8 cellular contexts compared by ENCODE assay signal in the genomic region with DNA sequence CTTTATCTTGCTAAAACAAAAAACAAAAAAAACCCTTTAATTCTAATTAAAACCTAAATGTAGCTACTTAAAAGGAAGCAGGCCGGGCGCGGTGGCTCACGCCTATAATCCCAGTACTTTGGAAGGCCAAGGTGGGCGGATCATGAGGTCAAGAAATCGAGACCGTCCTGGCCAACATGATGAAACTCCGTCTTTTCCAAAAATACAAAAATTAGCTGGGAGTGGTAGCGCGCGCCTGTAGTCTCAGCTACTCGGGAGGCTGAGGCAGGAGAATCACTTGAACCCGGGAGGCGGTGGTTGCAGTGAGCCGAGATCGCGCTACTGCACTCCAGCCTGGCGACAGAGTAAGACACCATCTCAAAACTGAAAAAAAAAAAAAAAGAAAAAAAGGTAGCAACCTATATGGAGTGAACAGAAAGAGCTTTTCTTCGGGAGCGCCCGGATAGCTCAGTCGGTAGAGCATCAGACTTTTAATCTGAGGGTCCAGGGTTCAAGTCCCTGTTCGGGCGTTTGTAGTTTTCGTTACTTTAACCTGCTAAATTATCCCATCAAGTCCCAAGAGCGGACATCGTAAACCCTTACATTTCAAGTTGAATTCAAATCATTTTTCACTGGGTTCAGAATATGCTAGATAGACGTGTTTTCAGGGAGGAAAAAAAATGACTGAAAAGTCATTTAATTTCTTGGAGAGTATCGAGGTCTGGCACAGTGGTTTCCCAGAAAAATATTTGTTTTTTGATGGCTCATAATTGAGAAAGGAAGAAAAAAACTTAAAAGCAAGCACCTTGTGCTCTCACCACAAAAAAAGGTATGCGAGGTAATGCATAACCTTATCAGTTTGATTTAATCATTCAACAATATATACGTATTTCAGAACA. TPM values are rescaled to one million over a fixed set of nuclear protein-coding genes. Genes with fewer than 3 reads are reported as not detected.
DNase-seq lines count a peak whose midpoint lies in the region; ATAC-seq and TF ChIP-seq lines count a peak whose summit lies in the region.

No MANE protein-coding gene starts in this region.

- DNase-seq in GM04503 (ENCODE audit: low read depth) = peak; percentile 74
- peak; percentile 80 for DNase-seq in NCI-H1105 (lab: John Stamatoyannopoulos, UW)
- DNase-seq in SKM-1 (lab: John Stamatoyannopoulos, UW; ENCODE audit: unreplicated experiment) = peak; percentile 87
- DNase-seq in amniotic epithelial cell (ENCODE audit: low read depth) = peak; percentile 93
- DNase-seq in right atrium auricular region (ENCODE audit: low spot score) = peak; percentile 91
- DNase-seq in prostate gland (ENCODE audit: low spot score) = peak; percentile 63
- DNase-seq in aorta = peak; percentile 69 to 85

- H3K27ac ChIP-seq in right atrium auricular region = peak overlapping the region; percentile 87 to 92
- H3K27ac ChIP-seq in prostate gland = peak overlapping the region; percentile 83 to 92
- H3K27ac ChIP-seq in aorta (ENCODE audit: low read depth in 1 of 2, low read length in 2 of 2) = no peak overlapping the region

- H3K27me3 ChIP-seq in right atrium auricular region (no peaks in the 10 kb centered on the region), prostate gland (replicated peaks; ENCODE audit: insufficient read depth) (no peaks in the 10 kb centered on the region), aorta (ENCODE audit: control insufficient read depth in 1 of 2, insufficient read depth in 2 of 2, low read length in 1 of 2) (no peaks in the 10 kb centered on the region)

- ATAC-seq in HG02678 (IDR thresholded peaks at IDR 0.05; ENCODE audit: unreplicated experiment) (peak; percentile 81), aorta (ENCODE audit: low FRiP score) (peak; percentile 92)

- peak overlapping the region; percentile 59 for H3K4me3 ChIP-seq in right atrium auricular region
- peak overlapping the region; percentile 43 to 55 for H3K4me3 ChIP-seq in prostate gland
- peak overlapping the region in 1 of 2 donors; percentile 40 for H3K4me3 ChIP-seq in aorta (ENCODE audit: low read length in 2 of 2)

- no peak for TF ChIP-seq POLR2A in prostate gland (IDR thresholded peaks at IDR 0.05)

- H3K4me1 ChIP-seq in right atrium auricular region = peaks cover 0 to 12% of the 10 kb centered on the region in 2 donors
- H3K4me1 ChIP-seq in prostate gland (replicated peaks) = peaks cover 2% of the 10 kb centered on the region
- H3K4me1 ChIP-seq in aorta (ENCODE audit: control insufficient read depth in 1 of 2, insufficient read depth in 2 of 2, low read length in 2 of 2) = no peaks in the 10 kb centered on the region

- H3K9me3 ChIP-seq in right atrium auricular region = no peaks in the 10 kb centered on the region
- no peaks in the 10 kb centered on the region for H3K9me3 ChIP-seq in prostate gland
- no peaks in the 10 kb centered on the region for H3K9me3 ChIP-seq in aorta (ENCODE audit: control insufficient read depth, low read length)

- TF ChIP-seq CTCF in right atrium auricular region (IDR thresholded peaks at IDR 0.05) (no peak), prostate gland (IDR thresholded peaks at IDR 0.05) (no peak)

- 1% methylated on average over 31 of the region's 31 CpGs for WGBS in prostate gland
- WGBS in aorta, 2 donors = 1% methylated on average over 31 of the region's 31 CpGs

- H3K36me3 ChIP-seq in right atrium auricular region (no peaks in the 10 kb centered on the region), prostate gland (no peaks in the 10 kb centered on the region), aorta (ENCODE audit: control insufficient read depth in 1 of 2, insufficient read depth in 2 of 2, low read length in 1 of 2) (no peaks in the 10 kb centered on the region)

- intact Hi-C loops in prostate gland (cut with DNase I) (no loop called here), aorta (cut with DNase I) (loop anchor here in 1 of 2 donors (5.0 kb wide), 1 partner anchor 94 kb away; a partner anchor contains a TSS)

RNA-seq across cellular contexts. Expression of a gene that starts 9.9 kb away (rescaled TPM):
- total RNA-seq in right atrium auricular region (10 to 100 TPM; 18.1 to 18.3 TPM), prostate gland (10 to 100 TPM; 38.0 to 66.9 TPM), aorta (100 to 1,000 TPM; 104 to 141 TPM)
- polyA plus RNA-seq in aorta = 10 to 100 TPM in 1 of 2 donors, 1 to 10 TPM in 1; 4.8 to 11.0 TPM

RNA-seq across cellular contexts. Expression of a gene that starts 11.7 kb away (rescaled TPM):
- total RNA-seq in right atrium auricular region (10 to 100 TPM; 13.1 to 19.4 TPM), prostate gland (10 to 100 TPM; 20.9 to 24.1 TPM), aorta (10 to 100 TPM; 41.3 to 87.5 TPM)
- 10 to 100 TPM in 1 of 2 donors, 1 to 10 TPM in 1; 9.3 to 12.4 TPM for polyA plus RNA-seq in aorta

Comparison
In these comparisons a context has a peak if more than half of its experiments do, and no peak if none do; other contexts are left out.
1. H3K27ac ChIP-seq: peak in right atrium auricular region (2 of 2) and prostate gland (2 of 2); none in aorta (0 of 2).
2. Peak in every context shown above with its lines, with median percentiles within 50 percentile points of each other: DNase-seq.